1 cellular context compared by ENCODE assay signal in genomic region chr1:89518116-89518780, GRCh38.
TF ChIP-seq lines count a peak whose summit lies in the region.

No MANE protein-coding gene starts in this region.

TF ChIP-seq in IMR-90, 13 proteins besides CTCF, POLR2A, EP300 and RAD21 (continued from another document):
- TF ChIP-seq RCOR1 (IDR thresholded peaks at IDR 0.05; ENCODE audit: insufficient replicate concordance, low read length) (no peak), BHLHE40 (IDR thresholded peaks at IDR 0.05; ENCODE audit: low read depth, low read length) (no peak), MXI1 (IDR thresholded peaks at IDR 0.05; ENCODE audit: borderline replicate concordance, low read depth, low read length) (no peak), MAFK (IDR thresholded peaks at IDR 0.05; ENCODE audit: low read depth, low read length) (no peak), RFX5 (IDR thresholded peaks at IDR 0.05; ENCODE audit: low read depth, low read length) (no peak), ELK1 (IDR thresholded peaks at IDR 0.05; ENCODE audit: borderline replicate concordance, low read depth, low read length) (no peak), FOS (IDR thresholded peaks at IDR 0.05; ENCODE audit: low read depth, low read length) (no peak)
